In the genomic region with DNA sequence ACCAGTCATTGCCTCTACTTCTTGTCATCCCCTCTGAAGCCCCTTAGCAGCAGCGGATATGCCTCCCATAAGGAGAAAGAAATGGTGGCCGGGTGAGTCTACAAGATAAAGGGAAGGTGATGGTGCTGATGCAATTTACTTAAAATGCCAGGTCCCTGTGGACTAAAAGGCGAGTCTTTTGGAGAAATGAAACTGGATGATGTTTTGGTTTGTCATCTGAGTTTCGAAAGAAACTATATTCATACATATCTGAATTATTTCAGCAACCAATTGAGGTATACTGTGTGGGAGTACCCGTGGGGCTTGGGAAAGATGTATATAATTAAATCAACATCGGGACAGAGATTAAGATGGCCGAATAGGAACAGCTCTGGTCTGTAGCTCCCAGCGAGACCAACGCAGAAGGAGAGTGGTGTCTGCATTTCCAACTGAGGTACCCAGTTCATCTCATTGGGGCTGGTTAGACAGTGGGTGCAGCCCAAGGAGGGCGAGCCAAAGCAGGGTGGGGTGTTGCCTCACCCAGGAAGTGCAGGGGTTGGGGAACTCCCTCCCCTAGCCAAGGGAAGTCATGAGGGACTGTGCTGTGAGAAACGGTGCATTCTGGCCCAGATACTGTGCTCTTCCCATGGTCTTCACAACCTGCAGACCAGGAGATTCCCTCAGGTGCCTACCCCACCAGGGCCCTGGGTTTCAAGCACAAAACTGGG, we compare ENCODE assay signal across 19 cellular contexts.
"Had no signal": no experiment of that assay in that cellular context is flagged by ENCODE, and none has a peak within 500 bp of the region (broad histone marks: within the 10 kb centered on the region; RNA-seq: fewer than 3 reads in every experiment).

No MANE protein-coding gene starts in this region.

- H3K4me3 Mint-ChIP-seq: activated CD4-positive, alpha-beta memory T cell treated with anti-CD3 and anti-CD28 coated beads, Interleukin-2, amount 10 ng/mL, durations not matched to agents 7 days and 5 days; activated naive CD4-positive, alpha-beta T cell treated with anti-CD3 and anti-CD28 coated beads, Interleukin-2, amount 10 ng/mL, durations not matched to agents 7 days and 5 days; activated T-cell treated with anti-CD3 and anti-CD28 coated beads, Interleukin-2, amount 50 U/mL, for 72 hours; naive B cell; neural crest cell; T-helper 17 cell had no signal

- H3K36me3 ChIP-seq: colonic mucosa, upper lobe of right lung had no signal

- DNase-seq: activated CD4-positive, alpha-beta memory T cell treated with anti-CD3 and anti-CD28 coated beads, Interleukin-2, amount 10 ng/mL, durations not matched to agents 7 days and 5 days; activated CD4-positive, alpha-beta T cell treated with anti-CD3 and anti-CD28 coated beads for 48 hours; activated effector memory CD4-positive, alpha-beta T cell treated with Interleukin-2 at 50 U/mL for 16 hours; activated naive CD4-positive, alpha-beta T cell treated with anti-CD3 and anti-CD28 coated beads, Interleukin-2, amount 10 ng/mL, durations not matched to agents 7 days and 5 days; activated T-cell treated with anti-CD3 and anti-CD28 coated beads, Interleukin-2, amount 50 U/mL, for 72 hours; amygdala; colonic mucosa; kidney; naive B cell; occipital lobe; small intestine; stimulated activated CD4-positive, alpha-beta T cell treated with anti-CD3 and anti-CD28 coated beads, Interleukin-15, amount 100 ng/mL, for 24 hours; stimulated activated naive CD4-positive, alpha-beta T cell; T-helper 17 cell; upper lobe of right lung had no signal

- H3K4me1 Mint-ChIP-seq: activated CD4-positive, alpha-beta memory T cell treated with anti-CD3 and anti-CD28 coated beads, Interleukin-2, amount 10 ng/mL, durations not matched to agents 7 days and 5 days; activated naive CD4-positive, alpha-beta T cell treated with anti-CD3 and anti-CD28 coated beads, Interleukin-2, amount 10 ng/mL, durations not matched to agents 7 days and 5 days; naive B cell; neural crest cell; T-helper 17 cell had no signal

- H3K36me3 Mint-ChIP-seq: activated naive CD4-positive, alpha-beta T cell treated with anti-CD3 and anti-CD28 coated beads, Interleukin-2, amount 10 ng/mL, durations not matched to agents 7 days and 5 days; naive B cell had no signal

- ATAC-seq: activated T-cell treated with anti-CD3 and anti-CD28 coated beads, Interleukin-2, amount 50 U/mL, for 72 hours; sciatic nerve; T-helper 17 cell had no signal

- H3K27ac ChIP-seq: colonic mucosa, epithelial cell of prostate, upper lobe of right lung had no signal

- H3K9me3 ChIP-seq: colonic mucosa, upper lobe of right lung had no signal

- H3K4me1 ChIP-seq: colonic mucosa, upper lobe of right lung had no signal

- H3K27ac Mint-ChIP-seq: activated CD4-positive, alpha-beta memory T cell treated with anti-CD3 and anti-CD28 coated beads, Interleukin-2, amount 10 ng/mL, durations not matched to agents 7 days and 5 days; activated naive CD4-positive, alpha-beta T cell treated with anti-CD3 and anti-CD28 coated beads, Interleukin-2, amount 10 ng/mL, durations not matched to agents 7 days and 5 days; activated T-cell treated with anti-CD3 and anti-CD28 coated beads, Interleukin-2, amount 50 U/mL, for 72 hours; naive B cell; T-helper 17 cell had no signal

- H3K9me3 Mint-ChIP-seq: activated CD4-positive, alpha-beta memory T cell treated with anti-CD3 and anti-CD28 coated beads, Interleukin-2, amount 10 ng/mL, durations not matched to agents 7 days and 5 days; activated naive CD4-positive, alpha-beta T cell treated with anti-CD3 and anti-CD28 coated beads, Interleukin-2, amount 10 ng/mL, durations not matched to agents 7 days and 5 days had no signal

- H3K4me3 ChIP-seq: colonic mucosa, lung, upper lobe of right lung had no signal

- H3K27me3 ChIP-seq: colonic mucosa, upper lobe of right lung had no signal
